Comparison of ENCODE assay signal across 1 cellular context in the genomic region with DNA sequence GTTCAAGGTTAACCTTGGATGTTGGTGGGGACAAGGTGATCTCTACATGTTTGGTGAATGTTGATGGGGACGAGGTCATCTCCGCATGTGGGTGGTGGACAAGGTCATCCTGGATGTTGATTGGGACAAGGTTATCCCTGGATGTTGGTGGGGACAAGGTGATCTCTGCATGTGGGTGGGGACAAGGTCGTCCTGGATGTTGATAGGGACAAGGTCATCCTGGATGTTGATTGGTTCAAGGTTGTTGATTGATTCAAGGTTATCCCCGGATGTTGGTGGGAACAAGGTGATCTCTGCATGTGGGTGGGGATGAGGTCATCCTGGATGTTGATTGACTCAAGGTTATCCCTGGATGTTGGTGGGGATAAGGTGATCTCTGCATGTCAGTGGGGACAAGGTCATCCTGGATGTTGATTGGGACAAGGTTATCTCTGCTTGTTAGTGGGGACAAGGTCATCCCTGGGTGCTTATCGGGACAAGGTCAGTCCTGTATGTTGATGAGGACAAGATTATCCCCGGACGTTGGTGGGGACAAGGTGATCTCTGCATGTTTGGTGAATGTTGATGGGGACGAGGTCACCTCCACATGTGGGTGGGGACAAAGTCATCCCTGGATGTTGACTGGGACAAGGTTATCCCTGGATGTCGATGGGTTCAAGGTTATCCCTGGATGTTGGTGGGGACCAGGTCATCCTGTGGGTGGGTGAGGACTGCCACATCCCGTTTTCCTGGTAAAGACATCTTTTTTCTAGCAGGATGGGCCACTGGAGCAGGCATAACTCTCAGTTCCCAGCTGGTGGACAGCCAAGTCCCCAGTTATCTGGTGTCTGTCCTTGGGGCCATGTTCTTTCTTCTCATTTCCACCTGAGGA.
TF ChIP-seq lines count a peak whose summit lies in the region.

No MANE protein-coding gene starts in this region.

TF ChIP-seq in endothelial cell of umbilical vein, 7 proteins besides CTCF, POLR2A, EP300 and RAD21:
- no peak for TF ChIP-seq MYC (IDR thresholded peaks at IDR 0.05; ENCODE audit: low read depth, low read length)
- no peak for TF ChIP-seq FOS (IDR thresholded peaks at IDR 0.05; ENCODE audit: borderline replicate concordance, insufficient read depth, low read length)
- no peak for TF ChIP-seq GATA2 (IDR thresholded peaks at IDR 0.05; ENCODE audit: insufficient read depth, insufficient read length, low read depth, low read length)
- TF ChIP-seq POLR2AphosphoS5 (IDR thresholded peaks at IDR 0.05; ENCODE audit: insufficient read depth, low read depth, low read length) = no peak
TF ChIP-seq in endothelial cell of umbilical vein: peak in this region for 0.
